In the genomic region with DNA sequence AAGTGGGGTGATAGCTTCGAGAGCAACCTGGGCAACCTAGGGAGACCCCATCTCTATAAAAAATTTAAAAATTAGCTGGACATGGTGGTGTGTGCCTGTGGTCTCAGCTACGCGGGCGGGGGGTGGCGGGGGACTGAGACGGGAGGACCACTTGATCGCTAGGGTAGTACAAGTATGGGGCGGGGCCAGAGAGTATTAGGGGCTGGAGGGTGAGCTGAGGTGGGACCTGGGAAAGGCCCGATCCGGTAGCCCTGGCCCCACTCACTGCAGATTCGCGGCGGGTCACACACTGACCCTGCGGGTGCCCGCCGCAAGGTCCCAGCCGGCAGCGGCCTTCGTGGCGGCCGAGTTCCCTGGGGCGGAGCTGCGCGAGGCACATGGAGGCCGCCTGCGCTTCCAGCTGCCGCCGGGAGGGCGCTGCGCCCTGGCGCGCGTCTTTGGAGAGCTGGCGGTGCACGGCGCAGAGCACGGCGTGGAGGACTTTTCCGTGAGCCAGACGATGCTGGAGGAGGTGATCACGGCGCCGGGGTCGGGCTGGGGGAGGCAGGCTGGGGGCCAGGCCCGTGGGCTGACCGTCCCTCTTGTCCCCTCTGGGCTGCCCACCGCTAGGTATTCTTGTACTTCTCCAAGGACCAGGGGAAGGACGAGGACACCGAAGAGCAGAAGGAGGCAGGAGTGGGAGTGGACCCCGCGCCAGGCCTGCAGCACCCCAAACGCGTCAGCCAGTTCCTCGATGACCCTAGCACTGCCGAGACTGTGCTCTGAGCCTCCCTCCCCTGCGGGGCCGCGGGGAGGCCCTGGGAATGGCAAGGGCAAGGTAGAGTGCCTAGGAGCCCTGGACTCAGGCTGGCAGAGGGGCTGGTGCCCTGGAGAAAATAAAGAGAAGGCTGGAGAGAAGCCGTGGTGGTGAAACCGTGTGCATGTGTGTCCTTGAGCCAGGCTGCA, we compare ENCODE assay signal across 8 cellular contexts. TPM values are rescaled to one million over a fixed set of nuclear protein-coding genes. Genes with fewer than 3 reads are reported as not detected.
DNase-seq lines count a peak whose midpoint lies in the region; ATAC-seq, FAIRE-seq and TF ChIP-seq lines count a peak whose summit lies in the region.

No MANE protein-coding gene starts in this region.

- H3K4me3 ChIP-seq in mammary epithelial cell (replicated peaks in 1 of 3; ENCODE audit: insufficient read depth in 1 of 3, low read depth in 2 of 3, low read length in 3 of 3) (no peak overlapping the region), keratinocyte (ENCODE audit: control insufficient read depth in 2 of 3, extremely low read depth in 1 of 3, insufficient read depth in 2 of 3, low read depth in 1 of 3, low read length in 3 of 3) (no peak overlapping the region)

- H3K4me2 ChIP-seq in mammary epithelial cell (ENCODE audit: insufficient read depth, low read depth, low read length) = peak overlapping the region; percentile 60
- H3K4me2 ChIP-seq in keratinocyte (ENCODE audit: control insufficient read depth, extremely low read depth, insufficient read depth, low read depth, low read length) = peak overlapping the region; percentile 8

- H3K27me3 Mint-ChIP-seq in IgD-negative memory B cell = no peaks in the 10 kb centered on the region

- H3K4me1 Mint-ChIP-seq in IgD-negative memory B cell = peaks cover 6 to 24% (median 8%) of the 10 kb centered on the region in 3 donors

- CTCF ChIA-PET in mammary epithelial cell (lab: Charles Lee; ENCODE audit: low non-redundant PET) = no interaction called here

- dilution Hi-C loops in mammary epithelial cell (cut with HindIII; ENCODE audit: low sequenced_read_pairs) = loop anchor here (5.0 to 10.0 kb wide), 3 partner anchors 43 to 170 kb away; partner anchors contain the start of genes CBARP, RNU6-2 and TMEM259
- dilution Hi-C loops in keratinocyte (cut with MboI; ENCODE audit: extremely low pct_ligation_motif_present, low sequenced_read_pairs) = no loop called here

- H3K27me3 ChIP-seq in mammary epithelial cell (ENCODE audit: insufficient read depth, low read length) = no peaks in the 10 kb centered on the region
- peaks cover 8% of the 10 kb centered on the region for H3K27me3 ChIP-seq in keratinocyte (ENCODE audit: control insufficient read depth, extremely low read depth, insufficient read depth, low read length)

- intact Hi-C loops in mammary epithelial cell (cut with micrococcal nuclease) = no loop called here

- no peaks in the 10 kb centered on the region for H3K9me3 ChIP-seq in mammary epithelial cell (replicated peaks; ENCODE audit: insufficient read depth, low read length)
- H3K9me3 ChIP-seq in keratinocyte (ENCODE audit: control insufficient read depth, low read depth, low read length) = no peaks in the 10 kb centered on the region

- 13% methylated on average over 22 of the region's 60 CpGs for WGBS in mammary epithelial cell (ENCODE audit: low coverage, missing lambda C conversion rate)

- no TSS peak for BruUV-seq in mammary epithelial cell (replicated peaks; lab: Mats Ljungman, UMichigan)

- H3K9ac ChIP-seq in mammary epithelial cell (ENCODE audit: insufficient read depth, low read length) (no peak overlapping the region), keratinocyte (ENCODE audit: control insufficient read depth, extremely low read depth, insufficient read depth, low read length) (no peak overlapping the region)

- H3K36me3 Mint-ChIP-seq in IgD-negative memory B cell = peaks cover 6% of the 10 kb centered on the region

- in situ Hi-C loops in mammary epithelial cell (cut with MboI; ENCODE audit: low sequenced_read_pairs in 2 of 2) = no loop called here

- ATAC-seq in GM19467 (IDR thresholded peaks at IDR 0.05; ENCODE audit: unreplicated experiment) (no peak), GM19452 (IDR thresholded peaks at IDR 0.05; ENCODE audit: unreplicated experiment) (no peak)

- H4K20me1 ChIP-seq in mammary epithelial cell (ENCODE audit: insufficient read depth, low read length) (no peaks in the 10 kb centered on the region), keratinocyte (ENCODE audit: control insufficient read depth, extremely low read depth, insufficient read depth, low read length) (no peaks in the 10 kb centered on the region)

- no peak overlapping the region for H3K27ac ChIP-seq in mammary epithelial cell (ENCODE audit: insufficient read depth, low read depth, low read length)
- H3K27ac ChIP-seq in keratinocyte (ENCODE audit: control insufficient read depth, insufficient read depth, low read length) = no peak overlapping the region

- H3K9me3 Mint-ChIP-seq in IgD-negative memory B cell = no peaks in the 10 kb centered on the region

- peaks cover 30% of the 10 kb centered on the region for H3K4me1 ChIP-seq in mammary epithelial cell (ENCODE audit: insufficient read depth, low read length)
- peaks cover 24% of the 10 kb centered on the region for H3K4me1 ChIP-seq in keratinocyte (ENCODE audit: control insufficient read depth, extremely low read depth, insufficient read depth, low read length)

- H3K9me1 ChIP-seq in keratinocyte (ENCODE audit: control insufficient read depth, extremely low read depth, insufficient read depth, low read length) = no peaks in the 10 kb centered on the region

- peak overlapping the region in 2 of 3 donors; percentile 67 to 97 for H3K27ac Mint-ChIP-seq in IgD-negative memory B cell

- H2AFZ ChIP-seq in mammary epithelial cell (ENCODE audit: low read depth, low read length) (peak overlapping the region; percentile 52), keratinocyte (ENCODE audit: control insufficient read depth, low read length) (no peak overlapping the region)

- DNase-seq in Daoy (ENCODE audit: low read depth) (peak; percentile 73), UCSD-AML1 (lab: John Stamatoyannopoulos, UW; ENCODE audit: unreplicated experiment) (peak; percentile 67), mammary epithelial cell (peak; percentile 52), keratinocyte (ENCODE audit: low read depth, low spot score) (no peak)
- peak in 2 of 3 donors; percentile 58 to 64 for DNase-seq in stimulated activated CD4-positive, alpha-beta T cell treated with anti-CD3 and anti-CD28 coated beads, TNF-alpha, amount 100 ng/mL, for 1 hour (ENCODE audit: low read depth in 3 of 3, low spot score in 1 of 3)

- FAIRE-seq in keratinocyte (lab: Jason Lieb, UNC) = no peak

- H3K36me3 ChIP-seq in mammary epithelial cell (ENCODE audit: insufficient read depth, low read length) = no peaks in the 10 kb centered on the region
- H3K36me3 ChIP-seq in keratinocyte (ENCODE audit: control insufficient read depth in 2 of 2, extremely low read depth in 1 of 2, insufficient read depth in 2 of 2, low read length in 2 of 2) = peaks cover 0 to 5% of the 10 kb centered on the region in 2 experiments

- no peaks in the 10 kb centered on the region for H3K79me2 ChIP-seq in mammary epithelial cell (ENCODE audit: insufficient read depth, low read length)
- H3K79me2 ChIP-seq in keratinocyte (ENCODE audit: control insufficient read depth, insufficient read depth, low read length) = no peaks in the 10 kb centered on the region

- peak overlapping the region; percentile 72 to 85 (median 83) for H3K4me3 Mint-ChIP-seq in IgD-negative memory B cell

- TF ChIP-seq CTCF in mammary epithelial cell (conservative IDR thresholded peaks at IDR 0.05 in 1 of 2, IDR thresholded peaks at IDR 0.05 in 1 of 2; ENCODE audit: extremely low read depth in 1 of 2, insufficient read depth in 1 of 2, low read depth in 1 of 2, low read length in 2 of 2) (peak; percentile 55 to 71), keratinocyte (optimal IDR thresholded peaks at IDR 0.05 in 1 of 3, IDR thresholded peaks at IDR 0.05 in 1 of 3, conservative IDR thresholded peaks at IDR 0.05 in 1 of 3; ENCODE audit: extremely low read depth in 1 of 3, insufficient read depth in 2 of 3, low read length in 3 of 3) (peak; percentile 50 to 89 (median 85))

RNA-seq across cellular contexts. Expression of gene ARHGAP45, which starts 2.0 kb away (rescaled TPM):
- total RNA-seq in Daoy (2014; rRNA removed; shearing (Covaris generic)) = 4.3 and 11.6 TPM in 2 replicates
- polyA plus RNA-seq in IgD-negative memory B cell (391 TPM), mammary epithelial cell (1.3 TPM), keratinocyte (0.56 to 1.3 TPM (median 1.1 TPM) in 3 replicates)
- total RNA-seq in mammary epithelial cell = 1 to 10 TPM in 1 of 2 donors, under 1 TPM in 1; 0.94 to 6.0 TPM
- polyA minus RNA-seq in mammary epithelial cell (0.10 TPM), keratinocyte (0.51 to 3.4 TPM (median 1.3 TPM) in 3 replicates)
- 0.85 TPM for polyA plus RNA-seq in keratinocyte (2011; ENCODE audit: low read depth)
- 0.33 and 1.3 TPM in 2 replicates for polyA plus RNA-seq in keratinocyte (2011; cell fraction: cytosol; rRNA removed)
- polyA plus RNA-seq in keratinocyte (2011; cell fraction: nucleus; rRNA removed) = 1.5 and 2.9 TPM in 2 replicates
- polyA plus RNA-seq in keratinocyte (2012; ENCODE audit: low replicate concordance) = 3.3 and 7.0 TPM in 2 replicates
- polyA minus RNA-seq in keratinocyte (2011; cell fraction: cytosol; rRNA and poly(A)+ RNA removed) = 6.5 TPM
- polyA minus RNA-seq in keratinocyte (2011; cell fraction: nucleus; rRNA and poly(A)+ RNA removed) = 1.4 and 3.4 TPM in 2 replicates

RNA-seq across cellular contexts. Expression of gene ABCA7, which starts 25.0 kb away (rescaled TPM):
- 0.89 and 0.97 TPM in 2 replicates for total RNA-seq in Daoy (2014; rRNA removed; shearing (Covaris generic))
- 21.4 TPM for polyA plus RNA-seq in IgD-negative memory B cell
- 10 to 100 TPM; 14.3 to 28.4 TPM for total RNA-seq in mammary epithelial cell
- polyA plus RNA-seq in mammary epithelial cell = 7.4 TPM
- polyA minus RNA-seq in mammary epithelial cell = 21.8 TPM
- polyA plus RNA-seq in keratinocyte = 7.4 to 11.0 TPM (median 7.9 TPM) in 3 replicates
- polyA plus RNA-seq in keratinocyte (2011; ENCODE audit: low read depth) = 19.5 TPM
- 2.5 and 4.0 TPM in 2 replicates for polyA plus RNA-seq in keratinocyte (2011; cell fraction: cytosol; rRNA removed)
- 52.2 and 76.0 TPM in 2 replicates for polyA plus RNA-seq in keratinocyte (2011; cell fraction: nucleus; rRNA removed)
- polyA plus RNA-seq in keratinocyte (2012; ENCODE audit: low replicate concordance) = 24.8 and 30.3 TPM in 2 replicates
- polyA minus RNA-seq in keratinocyte = 15.3 to 35.6 TPM (median 15.8 TPM) in 3 replicates
- 27.8 TPM for polyA minus RNA-seq in keratinocyte (2011; cell fraction: cytosol; rRNA and poly(A)+ RNA removed)
- polyA minus RNA-seq in keratinocyte (2011; cell fraction: nucleus; rRNA and poly(A)+ RNA removed) = 58.4 and 58.8 TPM in 2 replicates

RNA-seq across cellular contexts. Expression of gene POLR2E, which starts 30.2 kb away (rescaled TPM):
- total RNA-seq in Daoy (2014; rRNA removed; shearing (Covaris generic)) = 124 and 148 TPM in 2 replicates
- polyA plus RNA-seq in IgD-negative memory B cell (237 TPM), mammary epithelial cell (258 TPM), keratinocyte (178 to 229 TPM (median 200 TPM) in 3 replicates)
- 100 to 1,000 TPM in 1 of 2 donors, 10 to 100 TPM in 1; 63.7 to 233 TPM for total RNA-seq in mammary epithelial cell
- polyA minus RNA-seq in mammary epithelial cell (118 TPM), keratinocyte (137 to 213 TPM (median 150 TPM) in 3 replicates)
- polyA plus RNA-seq in keratinocyte (2011; ENCODE audit: low read depth) = 36.7 TPM
- 91.1 and 188 TPM in 2 replicates for polyA plus RNA-seq in keratinocyte (2011; cell fraction: cytosol; rRNA removed)
- 67.8 and 76.3 TPM in 2 replicates for polyA plus RNA-seq in keratinocyte (2011; cell fraction: nucleus; rRNA removed)
- 121 and 290 TPM in 2 replicates for polyA plus RNA-seq in keratinocyte (2012; ENCODE audit: low replicate concordance)
- 236 TPM for polyA minus RNA-seq in keratinocyte (2011; cell fraction: cytosol; rRNA and poly(A)+ RNA removed)
- 34.9 and 42.6 TPM in 2 replicates for polyA minus RNA-seq in keratinocyte (2011; cell fraction: nucleus; rRNA and poly(A)+ RNA removed)

RNA-seq across cellular contexts. Expression of gene CNN2, which starts 38.5 kb away (rescaled TPM):
- total RNA-seq in Daoy (2014; rRNA removed; shearing (Covaris generic)) = 162 and 166 TPM in 2 replicates
- polyA plus RNA-seq in IgD-negative memory B cell (596 TPM), mammary epithelial cell (287 TPM), keratinocyte (105 to 495 TPM (median 136 TPM) in 3 replicates)
- total RNA-seq in mammary epithelial cell = 100 to 1,000 TPM; 420 to 485 TPM
- polyA minus RNA-seq in mammary epithelial cell (688 TPM), keratinocyte (315 to 953 TPM (median 352 TPM) in 3 replicates)
- polyA plus RNA-seq in keratinocyte (2011; ENCODE audit: low read depth) = 186 TPM
- 254 and 453 TPM in 2 replicates for polyA plus RNA-seq in keratinocyte (2011; cell fraction: cytosol; rRNA removed)
- 183 and 199 TPM in 2 replicates for polyA plus RNA-seq in keratinocyte (2011; cell fraction: nucleus; rRNA removed)
- polyA plus RNA-seq in keratinocyte (2012; ENCODE audit: low replicate concordance) = 103 and 434 TPM in 2 replicates
- polyA minus RNA-seq in keratinocyte (2011; cell fraction: cytosol; rRNA and poly(A)+ RNA removed) = 700 TPM
- 110 and 152 TPM in 2 replicates for polyA minus RNA-seq in keratinocyte (2011; cell fraction: nucleus; rRNA and poly(A)+ RNA removed)

RNA-seq across cellular contexts. Expression of gene GPX4, which starts 38.9 kb away (rescaled TPM):
- total RNA-seq in Daoy (2014; rRNA removed; shearing (Covaris generic)) = 357 and 373 TPM in 2 replicates
- polyA plus RNA-seq in IgD-negative memory B cell (460 TPM), mammary epithelial cell (357 TPM), keratinocyte (193 to 279 TPM (median 243 TPM) in 3 replicates)
- total RNA-seq in mammary epithelial cell = 100 to 1,000 TPM; 154 to 216 TPM
- polyA minus RNA-seq in mammary epithelial cell (97.5 TPM), keratinocyte (86.1 to 197 TPM (median 110 TPM) in 3 replicates)
- 60.6 TPM for polyA plus RNA-seq in keratinocyte (2011; ENCODE audit: low read depth)
- 222 and 463 TPM in 2 replicates for polyA plus RNA-seq in keratinocyte (2011; cell fraction: cytosol; rRNA removed)
- 106 and 126 TPM in 2 replicates for polyA plus RNA-seq in keratinocyte (2011; cell fraction: nucleus; rRNA removed)
- polyA plus RNA-seq in keratinocyte (2012; ENCODE audit: low replicate concordance) = 311 and 442 TPM in 2 replicates
- polyA minus RNA-seq in keratinocyte (2011; cell fraction: cytosol; rRNA and poly(A)+ RNA removed) = 240 TPM
- polyA minus RNA-seq in keratinocyte (2011; cell fraction: nucleus; rRNA and poly(A)+ RNA removed) = 33.0 and 50.3 TPM in 2 replicates

Comparison
In these comparisons a context has a peak if more than half of its experiments do, and no peak if none do; other contexts are left out.
1. RNA of gene ARHGAP45, which starts 2.0 kb away (polyA plus RNA-seq): 391 TPM in IgD-negative memory B cell (single experiment); 1.3 TPM in mammary epithelial cell (single experiment) and 0.33 to 7.0 TPM in keratinocyte; every median in the first group is over 10 times any median in the second.